1 cellular context compared by ENCODE assay signal in genomic region chr18:31343454-31343853, GRCh38.
TF ChIP-seq lines count a peak whose summit lies in the region.

No MANE protein-coding gene starts in this region.

TF ChIP-seq in GM23338, 12 proteins besides CTCF, POLR2A, EP300 and RAD21 (continued from another document):
- TF ChIP-seq ZNF331 (CRISPR knock-in tag; IDR thresholded peaks at IDR 0.05; ENCODE audit: low read depth) (no peak), REST (IDR thresholded peaks at IDR 0.05; ENCODE audit: unreplicated experiment) (no peak), STAT1 (IDR thresholded peaks at IDR 0.05; ENCODE audit: unreplicated experiment) (no peak), EZH2phosphoT487 (IDR thresholded peaks at IDR 0.05; ENCODE audit: unreplicated experiment) (no peak), JUNB (IDR thresholded peaks at IDR 0.05; ENCODE audit: unreplicated experiment) (no peak), CREB1 (CRISPR knock-in tag; IDR thresholded peaks at IDR 0.05; ENCODE audit: low read depth) (no peak)
